ENCODE assay signal across 8 cellular contexts in genomic region chr4:76199664-76200211, GRCh38. TPM values are rescaled to one million over a fixed set of nuclear protein-coding genes. Genes with fewer than 3 reads are reported as not detected.
DNase-seq lines count a peak whose midpoint lies in the region; ATAC-seq and TF ChIP-seq lines count a peak whose summit lies in the region.

No MANE protein-coding gene starts in this region.

- CTCF ChIA-PET in HEK293T (lab: Yijun Ruan, JAX) = no interaction called here

- no peak overlapping the region for H3K4me2 ChIP-seq in GM23338

- TF ChIP-seq CTCF in GM23338 (conservative IDR thresholded peaks at IDR 0.05; ENCODE audit: low read depth in 2 of 2) = peak; percentile 33

- H3K4me3 ChIP-seq in GM23338 = no peak overlapping the region
- peak overlapping the region; percentile 15 to 42 for H3K4me3 ChIP-seq in mucosa of rectum (ENCODE audit: low read length in 2 of 2)

- H3K9me2 ChIP-seq in GM23338 (ENCODE audit: insufficient read depth) = no peaks in the 10 kb centered on the region

- no peaks in the 10 kb centered on the region for H3K27me3 Mint-ChIP-seq in GM23338 (ENCODE audit: insufficient read depth, low read depth, poor library complexity)
- no peaks in the 10 kb centered on the region for H3K27me3 Mint-ChIP-seq in central memory CD8-positive, alpha-beta T cell

- peaks cover 11% of the 10 kb centered on the region; the same call in 1 of the 2 replicates for H3K4me1 ChIP-seq in GM23338 (ENCODE audit: insufficient read depth)
- H3K4me1 ChIP-seq in mucosa of rectum (ENCODE audit: control insufficient read depth in 2 of 2, insufficient read depth in 2 of 2, low read length in 2 of 2) = peaks cover 52 to 60% of the 10 kb centered on the region in 2 donors

- peak overlapping the region; percentile 41; the same call in 1 of the 2 replicates for H3K27ac Mint-ChIP-seq in GM23338
- no peak overlapping the region for H3K27ac Mint-ChIP-seq in central memory CD8-positive, alpha-beta T cell (ENCODE audit: low read depth)

- no peak overlapping the region for H2AFZ ChIP-seq in GM23338

- H3K36me3 ChIP-seq in GM23338 (ENCODE audit: insufficient read depth) = no peaks in the 10 kb centered on the region
- H3K36me3 ChIP-seq in mucosa of rectum (ENCODE audit: control insufficient read depth in 2 of 2, insufficient read depth in 2 of 2, low read length in 2 of 2) = peaks cover 4 to 6% of the 10 kb centered on the region in 2 donors

- no peaks in the 10 kb centered on the region for H3K9me3 Mint-ChIP-seq in GM23338
- no peaks in the 10 kb centered on the region for H3K9me3 Mint-ChIP-seq in central memory CD8-positive, alpha-beta T cell

- peak; percentile 93 for ATAC-seq in GM23338
- ATAC-seq in central memory CD8-positive, alpha-beta T cell (replicated peaks; ENCODE audit: extremely low read depth, poor library complexity, severe bottlenecking) = peak; percentile 55

- no peak overlapping the region for H3K4me3 Mint-ChIP-seq in GM23338
- H3K4me3 Mint-ChIP-seq in central memory CD8-positive, alpha-beta T cell = no peak overlapping the region

- no peaks in the 10 kb centered on the region for H3K9me3 ChIP-seq in mucosa of rectum (ENCODE audit: control insufficient read depth in 2 of 2, low read length in 2 of 2)

- POLR2A ChIA-PET in HEK293T (lab: Yijun Ruan, JAX) = no interaction called here

- peaks cover 3% of the 10 kb centered on the region for H3K36me3 Mint-ChIP-seq in GM23338 (ENCODE audit: low read depth)
- H3K36me3 Mint-ChIP-seq in central memory CD8-positive, alpha-beta T cell (ENCODE audit: insufficient read depth) = peaks cover 3% of the 10 kb centered on the region

- 0 out of 2 replicates have a peak overlapping the region, but pooled peaks have one; percentile 27 for H3K27ac ChIP-seq in GM23338 (ENCODE audit: low read depth)
- peak overlapping the region; percentile 82 to 84 for H3K27ac ChIP-seq in mucosa of rectum (ENCODE audit: low read depth in 2 of 2, low read length in 2 of 2)

- DNase-seq in NCI-H748 (lab: John Stamatoyannopoulos, UW; ENCODE audit: unreplicated experiment) (peak; percentile 2), NCI-H748 treated with DMSO at 0.1 percent for 48 hours (lab: John Stamatoyannopoulos, UW) (no peak), GM23338 (ENCODE audit: low spot score) (peak; percentile 72), NAMALWA (ENCODE audit: low spot score) (peak; percentile 94), NCI-H1694 (lab: John Stamatoyannopoulos, UW) (no peak), HEK293T (ENCODE audit: extremely low spot score) (no peak)
- no peak for DNase-seq in central memory CD8-positive, alpha-beta T cell (ENCODE audit: low spot score in 2 of 2)

- H3K4me1 Mint-ChIP-seq in GM23338 = peaks cover 26% of the 10 kb centered on the region
- H3K4me1 Mint-ChIP-seq in central memory CD8-positive, alpha-beta T cell = peaks cover 32% of the 10 kb centered on the region

- no peaks in the 10 kb centered on the region for H3F3A ChIP-seq in GM23338 (replicated peaks; ENCODE audit: low read depth)

- 0 out of 2 replicates have a peak, but pooled peaks cover 5% of the 10 kb centered on the region for H3K79me2 ChIP-seq in GM23338 (replicated peaks; ENCODE audit: insufficient read depth)

- H3K9ac ChIP-seq in mucosa of rectum (ENCODE audit: low read depth in 1 of 2, low read length in 2 of 2) = peak overlapping the region; percentile 19 to 52

- H3K27me3 ChIP-seq in GM23338 (ENCODE audit: insufficient read depth) (no peaks in the 10 kb centered on the region), mucosa of rectum (ENCODE audit: control insufficient read depth in 2 of 2, insufficient read depth in 2 of 2, low read length in 2 of 2) (no peaks in the 10 kb centered on the region)

- H4K20me1 ChIP-seq in GM23338 (replicated peaks; ENCODE audit: insufficient read depth) = no peaks in the 10 kb centered on the region

TF ChIP-seq in GM23338, 12 proteins besides CTCF, POLR2A, EP300 and RAD21 (continues in another document):
- TF ChIP-seq EZH2phosphoT487 (IDR thresholded peaks at IDR 0.05; ENCODE audit: unreplicated experiment) (no peak), JUNB (IDR thresholded peaks at IDR 0.05; ENCODE audit: unreplicated experiment) (no peak), POLR2AphosphoS5 (IDR thresholded peaks at IDR 0.05; ENCODE audit: low read depth) (no peak), ZNF114 (CRISPR knock-in tag; IDR thresholded peaks at IDR 0.05) (no peak), CREB1 (CRISPR knock-in tag; IDR thresholded peaks at IDR 0.05; ENCODE audit: low read depth) (no peak), NANOG (IDR thresholded peaks at IDR 0.05; ENCODE audit: borderline replicate concordance) (no peak), ZNF331 (CRISPR knock-in tag; IDR thresholded peaks at IDR 0.05; ENCODE audit: low read depth) (no peak), STAT1 (IDR thresholded peaks at IDR 0.05; ENCODE audit: unreplicated experiment) (no peak), EZH2 (IDR thresholded peaks at IDR 0.05; ENCODE audit: low read depth, unreplicated experiment) (no peak)

TF ChIP-seq in HEK293T, 16 proteins besides CTCF, POLR2A, EP300 and RAD21:
- TF ChIP-seq CTBP1 (IDR thresholded peaks at IDR 0.05; ENCODE audit: borderline replicate concordance) (no peak), FOXM1 (IDR thresholded peaks at IDR 0.05; ENCODE audit: borderline replicate concordance) (no peak), L3MBTL2 (conservative IDR thresholded peaks at IDR 0.05) (no peak), FOXA1 (IDR thresholded peaks at IDR 0.05) (no peak), HDGF (IDR thresholded peaks at IDR 0.05; ENCODE audit: borderline replicate concordance) (no peak), ZNF384 (IDR thresholded peaks at IDR 0.05) (no peak), ARNT (IDR thresholded peaks at IDR 0.05) (no peak), BHLHE40 (IDR thresholded peaks at IDR 0.05; ENCODE audit: borderline replicate concordance) (no peak)

RNA-seq across cellular contexts. Expression of gene SCARB2, which starts 13.9 kb away (rescaled TPM):
- 40.8 and 41.0 TPM in 2 replicates for total RNA-seq in GM23338 (2014; rRNA removed; shearing (Covaris generic))
- polyA plus RNA-seq in GM23338 (2016; fragmentation: Nextera tagmentation; extraction: Ambion mirVana) = 15.4 and 17.7 TPM in 2 replicates

RNA-seq across cellular contexts. Expression of gene NUP54, which starts 51.5 kb away (rescaled TPM):
- total RNA-seq in GM23338 (2014; rRNA removed; shearing (Covaris generic)) = 117 and 118 TPM in 2 replicates
- polyA plus RNA-seq in GM23338 (2016; fragmentation: Nextera tagmentation; extraction: Ambion mirVana) = 86.6 and 97.8 TPM in 2 replicates

RNA-seq across cellular contexts. Expression of gene FAM47E, which starts 51.8 kb away (rescaled TPM):
- total RNA-seq in GM23338 (2014; rRNA removed; shearing (Covaris generic)) = 0.66 and 2.9 TPM in 2 replicates
- polyA plus RNA-seq in GM23338 (2016; fragmentation: Nextera tagmentation; extraction: Ambion mirVana) = 2.3 and 4.4 TPM in 2 replicates

Comparison
In these comparisons a context has a peak if more than half of its experiments do, and no peak if none do; other contexts are left out.
1. DNase-seq: peak in NCI-H748 (single experiment), GM23338 (single experiment) and NAMALWA (single experiment); none in NCI-H748 treated with DMSO at 0.1 percent for 48 hours (single experiment), central memory CD8-positive, alpha-beta T cell (0 of 2), NCI-H1694 (single experiment) and HEK293T (single experiment).